2 cellular contexts compared by ENCODE assay signal in the genomic region with DNA sequence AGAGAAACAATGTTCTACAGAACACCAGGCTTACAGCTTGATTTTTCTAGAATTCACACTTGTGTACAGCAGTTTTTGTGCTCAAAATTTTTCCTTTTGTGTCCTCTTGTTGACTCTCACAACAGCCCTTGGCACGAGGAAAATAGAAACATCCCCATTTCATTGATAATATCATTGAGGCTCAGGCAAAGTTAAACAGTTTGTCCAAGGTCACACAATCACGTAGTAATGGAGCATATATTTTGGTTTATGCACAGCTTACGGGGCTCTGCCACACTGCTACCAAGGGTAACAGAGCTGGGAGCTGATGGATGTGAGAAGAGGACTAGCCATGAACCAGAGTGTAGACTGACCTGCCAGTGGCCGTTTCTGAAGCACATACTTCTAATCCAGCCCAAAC.
TF ChIP-seq lines count a peak whose summit lies in the region.

No MANE protein-coding gene starts in this region.

TF ChIP-seq in HepG2, 621 proteins besides CTCF, POLR2A, EP300 and RAD21:
- peak; percentile 52; the same call in 1 of the 2 replicates for TF ChIP-seq ZNF629 (CRISPR knock-in tag; conservative IDR thresholded peaks at IDR 0.05)
- no peak for TF ChIP-seq GTF2F1 (IDR thresholded peaks at IDR 0.05; ENCODE audit: low read length)
- TF ChIP-seq NFE2L1 (CRISPR knock-in tag; IDR thresholded peaks at IDR 0.05; ENCODE audit: borderline replicate concordance) = no peak
- no peak for TF ChIP-seq MTA1 (CRISPR knock-in tag; IDR thresholded peaks at IDR 0.05; ENCODE audit: borderline replicate concordance)
- TF ChIP-seq RFX5 (IDR thresholded peaks at IDR 0.05; ENCODE audit: low read depth, low read length) = no peak
- TF ChIP-seq, protein P1, sequence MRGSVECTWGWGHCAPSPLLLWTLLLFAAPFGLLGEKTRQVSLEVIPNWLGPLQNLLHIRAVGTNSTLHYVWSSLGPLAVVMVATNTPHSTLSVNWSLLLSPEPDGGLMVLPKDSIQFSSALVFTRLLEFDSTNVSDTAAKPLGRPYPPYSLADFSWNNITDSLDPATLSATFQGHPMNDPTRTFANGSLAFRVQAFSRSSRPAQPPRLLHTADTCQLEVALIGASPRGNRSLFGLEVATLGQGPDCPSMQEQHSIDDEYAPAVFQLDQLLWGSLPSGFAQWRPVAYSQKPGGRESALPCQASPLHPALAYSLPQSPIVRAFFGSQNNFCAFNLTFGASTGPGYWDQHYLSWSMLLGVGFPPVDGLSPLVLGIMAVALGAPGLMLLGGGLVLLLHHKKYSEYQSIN (CRISPR knock-in tag; IDR thresholded peaks at IDR 0.05; ENCODE audit: borderline replicate concordance) = no peak
- TF ChIP-seq NCOA2 (CRISPR knock-in tag; IDR thresholded peaks at IDR 0.05) = no peak

TF ChIP-seq in WTC11, 78 proteins besides CTCF, POLR2A, EP300 and RAD21:
- TF ChIP-seq, protein P2, sequence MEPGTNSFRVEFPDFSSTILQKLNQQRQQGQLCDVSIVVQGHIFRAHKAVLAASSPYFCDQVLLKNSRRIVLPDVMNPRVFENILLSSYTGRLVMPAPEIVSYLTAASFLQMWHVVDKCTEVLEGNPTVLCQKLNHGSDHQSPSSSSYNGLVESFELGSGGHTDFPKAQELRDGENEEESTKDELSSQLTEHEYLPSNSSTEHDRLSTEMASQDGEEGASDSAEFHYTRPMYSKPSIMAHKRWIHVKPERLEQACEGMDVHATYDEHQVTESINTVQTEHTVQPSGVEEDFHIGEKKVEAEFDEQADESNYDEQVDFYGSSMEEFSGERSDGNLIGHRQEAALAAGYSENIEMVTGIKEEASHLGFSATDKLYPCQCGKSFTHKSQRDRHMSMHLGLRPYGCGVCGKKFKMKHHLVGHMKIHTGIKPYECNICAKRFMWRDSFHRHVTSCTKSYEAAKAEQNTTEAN (CRISPR knock-in tag; IDR thresholded peaks at IDR 0.05) = no peak
- TF ChIP-seq, protein P3, sequence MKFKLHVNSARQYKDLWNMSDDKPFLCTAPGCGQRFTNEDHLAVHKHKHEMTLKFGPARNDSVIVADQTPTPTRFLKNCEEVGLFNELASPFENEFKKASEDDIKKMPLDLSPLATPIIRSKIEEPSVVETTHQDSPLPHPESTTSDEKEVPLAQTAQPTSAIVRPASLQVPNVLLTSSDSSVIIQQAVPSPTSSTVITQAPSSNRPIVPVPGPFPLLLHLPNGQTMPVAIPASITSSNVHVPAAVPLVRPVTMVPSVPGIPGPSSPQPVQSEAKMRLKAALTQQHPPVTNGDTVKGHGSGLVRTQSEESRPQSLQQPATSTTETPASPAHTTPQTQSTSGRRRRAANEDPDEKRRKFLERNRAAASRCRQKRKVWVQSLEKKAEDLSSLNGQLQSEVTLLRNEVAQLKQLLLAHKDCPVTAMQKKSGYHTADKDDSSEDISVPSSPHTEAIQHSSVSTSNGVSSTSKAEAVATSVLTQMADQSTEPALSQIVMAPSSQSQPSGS (CRISPR knock-in tag; IDR thresholded peaks at IDR 0.05; ENCODE audit: borderline replicate concordance, low read depth) = no peak
- TF ChIP-seq ATF1 (CRISPR knock-in tag; IDR thresholded peaks at IDR 0.05) (no peak), FOXP1 (CRISPR knock-in tag; IDR thresholded peaks at IDR 0.05; ENCODE audit: borderline replicate concordance) (no peak)
- TF ChIP-seq, protein P4, sequence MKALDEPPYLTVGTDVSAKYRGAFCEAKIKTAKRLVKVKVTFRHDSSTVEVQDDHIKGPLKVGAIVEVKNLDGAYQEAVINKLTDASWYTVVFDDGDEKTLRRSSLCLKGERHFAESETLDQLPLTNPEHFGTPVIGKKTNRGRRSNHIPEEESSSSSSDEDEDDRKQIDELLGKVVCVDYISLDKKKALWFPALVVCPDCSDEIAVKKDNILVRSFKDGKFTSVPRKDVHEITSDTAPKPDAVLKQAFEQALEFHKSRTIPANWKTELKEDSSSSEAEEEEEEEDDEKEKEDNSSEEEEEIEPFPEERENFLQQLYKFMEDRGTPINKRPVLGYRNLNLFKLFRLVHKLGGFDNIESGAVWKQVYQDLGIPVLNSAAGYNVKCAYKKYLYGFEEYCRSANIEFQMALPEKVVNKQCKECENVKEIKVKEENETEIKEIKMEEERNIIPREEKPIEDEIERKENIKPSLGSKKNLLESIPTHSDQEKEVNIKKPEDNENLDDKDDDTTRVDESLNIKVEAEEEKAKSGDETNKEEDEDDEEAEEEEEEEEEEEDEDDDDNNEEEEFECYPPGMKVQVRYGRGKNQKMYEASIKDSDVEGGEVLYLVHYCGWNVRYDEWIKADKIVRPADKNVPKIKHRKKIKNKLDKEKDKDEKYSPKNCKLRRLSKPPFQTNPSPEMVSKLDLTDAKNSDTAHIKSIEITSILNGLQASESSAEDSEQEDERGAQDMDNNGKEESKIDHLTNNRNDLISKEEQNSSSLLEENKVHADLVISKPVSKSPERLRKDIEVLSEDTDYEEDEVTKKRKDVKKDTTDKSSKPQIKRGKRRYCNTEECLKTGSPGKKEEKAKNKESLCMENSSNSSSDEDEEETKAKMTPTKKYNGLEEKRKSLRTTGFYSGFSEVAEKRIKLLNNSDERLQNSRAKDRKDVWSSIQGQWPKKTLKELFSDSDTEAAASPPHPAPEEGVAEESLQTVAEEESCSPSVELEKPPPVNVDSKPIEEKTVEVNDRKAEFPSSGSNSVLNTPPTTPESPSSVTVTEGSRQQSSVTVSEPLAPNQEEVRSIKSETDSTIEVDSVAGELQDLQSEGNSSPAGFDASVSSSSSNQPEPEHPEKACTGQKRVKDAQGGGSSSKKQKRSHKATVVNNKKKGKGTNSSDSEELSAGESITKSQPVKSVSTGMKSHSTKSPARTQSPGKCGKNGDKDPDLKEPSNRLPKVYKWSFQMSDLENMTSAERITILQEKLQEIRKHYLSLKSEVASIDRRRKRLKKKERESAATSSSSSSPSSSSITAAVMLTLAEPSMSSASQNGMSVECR (CRISPR knock-in tag; IDR thresholded peaks at IDR 0.05; ENCODE audit: borderline replicate concordance) = no peak
- TF ChIP-seq, protein P5, sequence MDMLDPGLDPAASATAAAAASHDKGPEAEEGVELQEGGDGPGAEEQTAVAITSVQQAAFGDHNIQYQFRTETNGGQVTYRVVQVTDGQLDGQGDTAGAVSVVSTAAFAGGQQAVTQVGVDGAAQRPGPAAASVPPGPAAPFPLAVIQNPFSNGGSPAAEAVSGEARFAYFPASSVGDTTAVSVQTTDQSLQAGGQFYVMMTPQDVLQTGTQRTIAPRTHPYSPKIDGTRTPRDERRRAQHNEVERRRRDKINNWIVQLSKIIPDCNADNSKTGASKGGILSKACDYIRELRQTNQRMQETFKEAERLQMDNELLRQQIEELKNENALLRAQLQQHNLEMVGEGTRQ (CRISPR knock-in tag; IDR thresholded peaks at IDR 0.05) = no peak
TF ChIP-seq in WTC11: peak in this region for 0.
